ENCODE assay signal across 8 cellular contexts in the genomic region with DNA sequence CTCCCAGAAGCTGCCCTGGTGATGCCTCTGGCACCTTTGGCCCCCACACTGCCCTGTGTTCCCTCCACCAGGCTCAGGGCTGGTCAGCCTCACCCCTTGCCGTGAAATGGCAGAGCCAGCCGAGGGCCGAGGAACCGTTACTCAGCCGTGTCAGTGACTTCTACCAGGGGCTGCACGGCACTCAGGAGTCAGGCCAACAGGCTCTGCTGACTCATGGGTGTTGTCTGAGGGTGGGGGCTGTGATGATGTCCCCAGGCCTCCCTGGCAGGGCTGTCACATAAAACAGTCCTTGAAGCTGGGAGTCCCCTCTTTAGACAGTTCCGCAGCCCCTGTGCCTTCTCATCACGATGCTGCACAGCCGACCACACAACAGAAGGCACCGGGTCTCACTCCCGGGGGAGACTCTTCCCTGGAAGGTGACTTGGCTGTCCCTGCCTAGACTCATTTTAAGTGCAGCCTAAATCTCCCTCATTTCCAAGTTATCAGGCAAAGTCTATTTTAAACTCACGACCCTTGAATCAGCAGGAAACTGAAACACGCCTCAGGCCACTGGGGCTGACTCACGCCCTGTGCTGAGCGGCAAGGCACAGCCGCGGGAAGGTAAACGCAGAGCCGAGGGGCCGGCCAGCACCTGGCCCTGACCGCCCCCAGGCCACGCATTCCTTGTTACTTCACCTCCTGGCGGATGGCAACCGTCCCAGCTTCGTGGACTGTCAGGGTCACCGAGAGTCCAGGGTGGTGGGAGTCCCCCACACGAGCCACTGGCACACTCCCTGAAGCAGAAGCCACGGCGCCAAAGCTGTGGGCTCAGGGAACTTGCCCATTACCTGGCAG.
DNase-seq lines count a peak whose midpoint lies in the region; ATAC-seq lines count a peak whose summit lies in the region.

No MANE protein-coding gene starts in this region.

- no peaks in the 10 kb centered on the region for H3K27me3 Mint-ChIP-seq in activated T-cell treated with anti-CD3 and anti-CD28 coated beads, Interleukin-2, amount 50 U/mL, for 24 hours

- peak overlapping the region; percentile 66 for H3K4me3 Mint-ChIP-seq in activated T-cell treated with anti-CD3 and anti-CD28 coated beads, Interleukin-2, amount 50 U/mL, for 24 hours

- DNase-seq in LHCN-M2 (ENCODE audit: low read depth), result peak; percentile 77
- peak; percentile 68 for DNase-seq in activated T-cell treated with anti-CD3 and anti-CD28 coated beads, Interleukin-2, amount 50 U/mL, for 24 hours
- peak; percentile 79 for DNase-seq in foreskin melanocyte
- DNase-seq in renal cortical epithelial cell (ENCODE audit: low read depth), result peak; percentile 85
- no peak for DNase-seq in DMS153 treated with DMSO at 0.1 percent for 48 hours (lab: John Stamatoyannopoulos, UW; ENCODE audit: unreplicated experiment)
- DNase-seq in NCI-H510A (lab: John Stamatoyannopoulos, UW), result no peak
- DNase-seq in cerebellar nuclear complex (lab: John Stamatoyannopoulos, UW), result no peak

- H3K4me1 Mint-ChIP-seq in activated T-cell treated with anti-CD3 and anti-CD28 coated beads, Interleukin-2, amount 50 U/mL, for 24 hours (ENCODE audit: low read depth), result peaks cover 95% of the 10 kb centered on the region

- no peaks in the 10 kb centered on the region for H3K9me3 Mint-ChIP-seq in activated T-cell treated with anti-CD3 and anti-CD28 coated beads, Interleukin-2, amount 50 U/mL, for 24 hours

- peak; percentile 29 for ATAC-seq in GM18861 (IDR thresholded peaks at IDR 0.05; ENCODE audit: unreplicated experiment)

- H3K27ac Mint-ChIP-seq in activated T-cell treated with anti-CD3 and anti-CD28 coated beads, Interleukin-2, amount 50 U/mL, for 24 hours, result peak overlapping the region; percentile 94

- peaks cover 67% of the 10 kb centered on the region for H3K36me3 Mint-ChIP-seq in activated T-cell treated with anti-CD3 and anti-CD28 coated beads, Interleukin-2, amount 50 U/mL, for 24 hours (ENCODE audit: low read depth)

Comparison
In these comparisons a context has a peak if more than half of its experiments do, and no peak if none do; other contexts are left out.
1. DNase-seq: peak in LHCN-M2 (single experiment), activated T-cell treated with anti-CD3 and anti-CD28 coated beads, Interleukin-2, amount 50 U/mL, for 24 hours (single experiment), foreskin melanocyte (single experiment) and renal cortical epithelial cell (single experiment); none in DMS153 treated with DMSO at 0.1 percent for 48 hours (single experiment), NCI-H510A (single experiment) and cerebellar nuclear complex (0 of 2).